1 cellular context compared by ENCODE assay signal in the genomic region with DNA sequence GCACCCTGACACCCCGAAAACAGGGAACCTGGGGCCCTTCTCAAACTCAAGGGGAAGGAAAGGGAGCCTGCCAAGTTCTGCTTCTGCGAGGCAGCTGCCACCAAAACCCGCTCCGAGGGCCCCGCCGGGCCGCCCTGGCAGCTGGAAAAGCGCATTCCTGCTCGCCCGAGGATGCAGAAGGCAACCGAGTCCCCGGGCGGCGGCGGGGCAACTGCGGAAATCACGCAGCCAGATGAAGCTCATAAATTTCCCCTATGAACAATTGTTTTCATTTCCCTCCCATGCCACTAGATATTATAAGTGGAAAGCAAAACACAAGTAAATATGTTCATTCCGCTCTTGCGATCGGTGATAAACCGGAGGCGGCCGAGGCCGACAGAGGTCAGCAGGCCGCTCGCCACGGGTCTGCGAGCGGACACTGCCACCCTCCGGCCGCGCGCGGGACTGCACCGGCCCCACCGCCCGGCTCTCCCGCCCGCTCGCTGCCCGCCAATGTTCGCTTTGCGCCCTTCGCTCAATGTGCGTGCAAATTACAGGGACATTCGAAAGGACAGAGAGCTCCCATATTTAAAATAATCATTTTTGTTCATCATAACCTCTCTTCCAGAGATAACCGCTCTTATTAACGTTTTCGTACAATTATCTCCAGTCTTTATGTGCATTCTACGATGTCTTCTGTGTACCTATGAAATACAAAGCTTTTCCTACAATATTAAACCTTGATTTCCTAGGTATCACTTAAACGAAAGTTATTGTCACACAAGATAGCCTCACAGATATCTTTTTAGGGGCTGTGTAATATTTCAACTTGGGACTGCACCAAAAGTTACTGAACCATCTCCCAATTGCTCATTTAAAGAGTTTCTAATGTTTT.
TF ChIP-seq lines count a peak whose summit lies in the region.

No MANE protein-coding gene starts in this region.

TF ChIP-seq in HepG2, 621 proteins besides CTCF, POLR2A, EP300 and RAD21 (continued from another document):
- TF ChIP-seq, protein P1, sequence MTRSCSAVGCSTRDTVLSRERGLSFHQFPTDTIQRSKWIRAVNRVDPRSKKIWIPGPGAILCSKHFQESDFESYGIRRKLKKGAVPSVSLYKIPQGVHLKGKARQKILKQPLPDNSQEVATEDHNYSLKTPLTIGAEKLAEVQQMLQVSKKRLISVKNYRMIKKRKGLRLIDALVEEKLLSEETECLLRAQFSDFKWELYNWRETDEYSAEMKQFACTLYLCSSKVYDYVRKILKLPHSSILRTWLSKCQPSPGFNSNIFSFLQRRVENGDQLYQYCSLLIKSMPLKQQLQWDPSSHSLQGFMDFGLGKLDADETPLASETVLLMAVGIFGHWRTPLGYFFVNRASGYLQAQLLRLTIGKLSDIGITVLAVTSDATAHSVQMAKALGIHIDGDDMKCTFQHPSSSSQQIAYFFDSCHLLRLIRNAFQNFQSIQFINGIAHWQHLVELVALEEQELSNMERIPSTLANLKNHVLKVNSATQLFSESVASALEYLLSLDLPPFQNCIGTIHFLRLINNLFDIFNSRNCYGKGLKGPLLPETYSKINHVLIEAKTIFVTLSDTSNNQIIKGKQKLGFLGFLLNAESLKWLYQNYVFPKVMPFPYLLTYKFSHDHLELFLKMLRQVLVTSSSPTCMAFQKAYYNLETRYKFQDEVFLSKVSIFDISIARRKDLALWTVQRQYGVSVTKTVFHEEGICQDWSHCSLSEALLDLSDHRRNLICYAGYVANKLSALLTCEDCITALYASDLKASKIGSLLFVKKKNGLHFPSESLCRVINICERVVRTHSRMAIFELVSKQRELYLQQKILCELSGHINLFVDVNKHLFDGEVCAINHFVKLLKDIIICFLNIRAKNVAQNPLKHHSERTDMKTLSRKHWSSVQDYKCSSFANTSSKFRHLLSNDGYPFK (CRISPR knock-in tag; IDR thresholded peaks at IDR 0.05; ENCODE audit: borderline replicate concordance): no peak
- TF ChIP-seq ZNF589 (CRISPR knock-in tag; conservative IDR thresholded peaks at IDR 0.05) (no peak), YY1 (IDR thresholded peaks at IDR 0.05; ENCODE audit: insufficient read depth, insufficient replicate concordance, low read depth, low read length) (peak; percentile 12), ZFAT (CRISPR knock-in tag; conservative IDR thresholded peaks at IDR 0.05) (no peak), ZNF550 (CRISPR knock-in tag; IDR thresholded peaks at IDR 0.05; ENCODE audit: borderline replicate concordance) (no peak)
